ENCODE assay signal across 1 cellular context in genomic region chr4:182074842-182075241, GRCh38.
TF ChIP-seq lines count a peak whose summit lies in the region.

No MANE protein-coding gene starts in this region.

TF ChIP-seq in GM23338, 12 proteins besides CTCF, POLR2A, EP300 and RAD21 (continued from another document):
- TF ChIP-seq ZNF462 (CRISPR knock-in tag; IDR thresholded peaks at IDR 0.05) (no peak), CREB1 (CRISPR knock-in tag; IDR thresholded peaks at IDR 0.05; ENCODE audit: low read depth) (no peak), NANOG (IDR thresholded peaks at IDR 0.05; ENCODE audit: borderline replicate concordance) (no peak)
